In the genomic region with DNA sequence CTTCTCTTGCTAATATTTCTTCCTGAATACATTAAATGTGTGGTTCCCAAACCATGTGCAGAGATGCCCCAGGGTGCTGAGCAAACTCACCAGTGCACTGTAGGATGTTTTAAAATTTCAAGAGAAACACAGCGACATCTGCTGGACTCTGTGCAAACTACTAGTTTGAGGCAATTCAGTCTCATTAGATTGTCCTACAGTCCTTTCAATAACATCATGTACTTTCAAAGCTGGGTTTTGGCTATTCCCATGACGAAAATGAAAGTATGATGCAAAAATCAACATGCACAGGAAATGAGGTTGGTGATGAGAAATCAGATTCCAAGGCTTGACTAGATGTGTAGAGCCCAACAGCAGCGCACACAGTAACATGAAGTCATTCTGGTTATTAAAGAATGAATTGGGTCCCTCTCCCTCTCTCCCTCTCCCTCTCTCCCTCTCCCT, we compare ENCODE assay signal across 8 cellular contexts.
A peak's percentile ranks its signal among the peaks of the same experiment; 100 is the strongest.
DNase-seq lines count a peak whose midpoint lies in the region; ATAC-seq, FAIRE-seq and TF ChIP-seq lines count a peak whose summit lies in the region.

No MANE protein-coding gene starts in this region.

- in situ Hi-C loops in ACHN (cut with HindIII; ENCODE audit: low pct_ligation_motif_present, low pct_unique_long_range_greater_than_20kb, low sequenced_read_pairs) = no loop called here

- H3K4me3 ChIP-seq in coronary artery = no peak overlapping the region

- ATAC-seq in GM19397 (IDR thresholded peaks at IDR 0.05; ENCODE audit: unreplicated experiment) = no peak

- peak; percentile 53 for TF ChIP-seq CTCF in coronary artery (IDR thresholded peaks at IDR 0.05)

- DNase-seq in ACHN = peak; percentile 80
- peak; percentile 40 for DNase-seq in GM19239 (ENCODE audit: insufficient read length, low spot score)
- DNase-seq in NCI-H345 (lab: John Stamatoyannopoulos, UW) = peak; percentile 42
- DNase-seq in activated CD4-positive, CD25-positive, alpha-beta regulatory T cell treated with anti-CD3 and anti-CD28 coated beads, Interleukin-2, amount 50 U/mL, for 72 hours = peak; percentile 39
- DNase-seq in coronary artery (ENCODE audit: low spot score) = no peak
- peak; percentile 76 to 80 for DNase-seq in lung microvascular endothelial cell (ENCODE audit: low read depth in 2 of 2)
- peak; percentile 7 to 29 for DNase-seq in stimulated activated CD8-positive, alpha-beta memory T cell treated with anti-CD3 and anti-CD28 coated beads, Interleukin-4, amount 100 ng/mL, for 4 hours (ENCODE audit: low read depth in 2 of 2, low spot score in 1 of 2)

- peak; percentile 90 for FAIRE-seq in GM19239 (lab: Jason Lieb, UNC)

- H3K27ac ChIP-seq in coronary artery = no peak overlapping the region
